In the genomic region with DNA sequence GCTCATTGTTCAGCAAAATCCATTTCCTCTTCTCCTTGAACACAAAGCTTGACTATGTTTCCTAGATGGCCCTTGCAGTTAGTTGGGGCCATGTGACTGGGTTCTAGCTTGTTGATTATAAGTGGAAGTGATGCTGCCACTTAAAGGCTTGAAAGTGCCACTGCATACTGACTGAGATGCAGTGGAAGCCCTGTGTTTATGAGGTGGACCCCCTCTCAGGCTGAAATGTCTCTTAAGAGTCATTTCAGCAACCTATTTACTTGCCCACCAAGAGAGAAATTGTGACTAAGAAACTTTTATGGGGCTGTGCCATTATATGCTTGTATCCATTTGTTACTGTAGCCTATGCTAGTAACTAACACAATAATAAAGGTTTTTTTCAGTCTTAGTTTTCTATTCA, we compare ENCODE assay signal across 8 cellular contexts. TPM values are rescaled to one million over a fixed set of nuclear protein-coding genes. Genes with fewer than 3 reads are reported as not detected.
A peak's percentile ranks its signal among the peaks of the same experiment; 100 is the strongest.
DNase-seq lines count a peak whose midpoint lies in the region; ATAC-seq, FAIRE-seq and TF ChIP-seq lines count a peak whose summit lies in the region.

No MANE protein-coding gene starts in this region.

- H2AFZ ChIP-seq in mesenchymal stem cell (ENCODE audit: low read depth, low read length): no peak overlapping the region

- no peak overlapping the region for H2AK5ac ChIP-seq in mesenchymal stem cell (ENCODE audit: low read length, severe bottlenecking)

- no peak overlapping the region for H4K8ac ChIP-seq in mesenchymal stem cell (ENCODE audit: low read length)

- DNase-seq in activated CD4-positive, CD25-positive, alpha-beta regulatory T cell (lab: John Stamatoyannopoulos, UW): no peak
- peak; percentile 14 for DNase-seq in M059J (ENCODE audit: low read depth)
- no peak for DNase-seq in chondrocyte (ENCODE audit: low spot score)
- DNase-seq in mesenchymal stem cell: peak; percentile 38
- no peak for DNase-seq in SHP77 (lab: John Stamatoyannopoulos, UW)
- no peak for DNase-seq in urothelium cell line (ENCODE audit: low spot score)

- H4K91ac ChIP-seq in mesenchymal stem cell (ENCODE audit: low read length): no peak overlapping the region

- no peak overlapping the region for H2BK120ac ChIP-seq in mesenchymal stem cell (ENCODE audit: low read depth, low read length)

- no peak overlapping the region for H2BK5ac ChIP-seq in mesenchymal stem cell (ENCODE audit: low read depth, low read length, poor library complexity, severe bottlenecking)

- H3K4me1 Mint-ChIP-seq in chondrocyte (ENCODE audit: low read depth): no peaks in the 10 kb centered on the region

- TF ChIP-seq CTCF in chondrocyte (IDR thresholded peaks at IDR 0.05): peak; percentile 62

- FAIRE-seq in urothelium cell line (lab: Jason Lieb, UNC): no peak

- no peak overlapping the region for H3K27ac ChIP-seq in mesenchymal stem cell (ENCODE audit: low read length, poor library complexity, severe bottlenecking)

- no peak overlapping the region for H3K4me3 Mint-ChIP-seq in chondrocyte (ENCODE audit: unreplicated experiment)

- H3K27ac Mint-ChIP-seq in chondrocyte (ENCODE audit: unreplicated experiment): no peak overlapping the region

- peaks cover 9 to 11% of the 10 kb centered on the region in 2 experiments for H3K27me3 ChIP-seq in mesenchymal stem cell (ENCODE audit: control insufficient read depth in 1 of 2, insufficient read depth in 1 of 2, low read length in 2 of 2)

- H2BK12ac ChIP-seq in mesenchymal stem cell (ENCODE audit: low read length in 2 of 2): no peak overlapping the region

- H3K23ac ChIP-seq in mesenchymal stem cell (ENCODE audit: low read length in 2 of 2): no peak overlapping the region

- no peaks in the 10 kb centered on the region for H3K36me3 Mint-ChIP-seq in chondrocyte (ENCODE audit: low read depth)

- H3K36me3 ChIP-seq in mesenchymal stem cell (ENCODE audit: control insufficient read depth in 1 of 2, insufficient read depth in 2 of 2, low read depth in 1 of 2, low read length in 2 of 2): no peaks in the 10 kb centered on the region

- H3K4ac ChIP-seq in mesenchymal stem cell (ENCODE audit: low read depth in 1 of 2, low read length in 2 of 2): no peak overlapping the region

- H3K14ac ChIP-seq in mesenchymal stem cell (ENCODE audit: low read length in 2 of 2): no peak overlapping the region

- no peak overlapping the region for H3K4me3 ChIP-seq in mesenchymal stem cell (ENCODE audit: insufficient read depth in 1 of 2, low read depth in 1 of 2, low read length in 2 of 2)

- ATAC-seq in activated CD4-positive, CD25-positive, alpha-beta regulatory T cell treated with anti-CD3 and anti-CD28 coated beads, Interleukin-2, amount 50 U/mL, for 24 hours: peak; percentile 69 to 73
- no peak for ATAC-seq in GM18519 (IDR thresholded peaks at IDR 0.05; ENCODE audit: low FRiP score, unreplicated experiment)

- no peaks in the 10 kb centered on the region for H3K9me3 ChIP-seq in mesenchymal stem cell (ENCODE audit: control insufficient read depth, low read length)

- H3K27me3 Mint-ChIP-seq in chondrocyte (ENCODE audit: low read depth): no peaks in the 10 kb centered on the region

- H3K18ac ChIP-seq in mesenchymal stem cell (ENCODE audit: low read depth in 1 of 2, low read length in 2 of 2): no peak overlapping the region

- H3K9ac ChIP-seq in mesenchymal stem cell (ENCODE audit: low read length): no peak overlapping the region

- no peak overlapping the region for H2BK15ac ChIP-seq in mesenchymal stem cell (ENCODE audit: low read depth, poor library complexity, severe bottlenecking)

- H3K4me1 ChIP-seq in mesenchymal stem cell (ENCODE audit: control insufficient read depth, insufficient read depth, low read depth, low read length): no peaks in the 10 kb centered on the region

- H3K4me2 ChIP-seq in mesenchymal stem cell (ENCODE audit: low read length, poor library complexity, severe bottlenecking): no peak overlapping the region

- no peaks in the 10 kb centered on the region for H3K9me3 Mint-ChIP-seq in chondrocyte (ENCODE audit: low read depth)

- H3K79me1 ChIP-seq in mesenchymal stem cell (replicated peaks; ENCODE audit: low read length, poor library complexity, severe bottlenecking): no peaks in the 10 kb centered on the region

RNA-seq across cellular contexts. Expression of gene ANP32A, which starts 8.4 kb away (rescaled TPM):
- total RNA-seq in M059J (2014; rRNA removed; shearing (Covaris generic)): 102 and 114 TPM in 2 replicates
- 112 to 117 TPM (median 116 TPM) in 3 replicates for total RNA-seq in chondrocyte
- polyA plus RNA-seq in mesenchymal stem cell (2013, experiment 1 of 2): 146 TPM
- 155 TPM for polyA plus RNA-seq in mesenchymal stem cell (2013, experiment 2 of 2)

Comparison
In these comparisons a context has a peak if more than half of its experiments do, and no peak if none do; other contexts are left out.
1. DNase-seq: peak in M059J (single experiment) and mesenchymal stem cell (single experiment); none in activated CD4-positive, CD25-positive, alpha-beta regulatory T cell (0 of 4), chondrocyte (single experiment), SHP77 (0 of 2) and urothelium cell line (single experiment).